Comparison of ENCODE assay signal across 9 cellular contexts in the genomic region with DNA sequence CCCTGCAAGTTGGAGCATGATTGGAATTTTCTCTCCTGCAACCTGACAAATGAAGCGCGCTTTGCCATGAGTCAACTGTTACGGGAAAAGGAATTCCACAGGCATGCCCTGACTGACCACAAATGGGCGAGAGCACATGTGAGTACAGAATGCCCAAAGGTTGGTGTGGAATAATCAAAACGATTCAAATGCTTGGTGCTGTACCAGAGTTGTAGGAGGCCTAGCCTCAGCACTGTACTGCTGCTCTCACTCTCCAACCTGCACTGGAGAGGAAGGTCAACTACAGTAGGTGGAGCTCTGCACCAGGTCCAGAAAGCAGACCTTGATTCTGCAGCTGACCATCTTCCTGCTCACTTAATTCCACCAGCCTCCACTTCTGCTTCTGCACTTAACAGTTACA.
A peak's percentile ranks its signal among the peaks of the same experiment; 100 is the strongest.
DNase-seq lines count a peak whose midpoint lies in the region; ATAC-seq and TF ChIP-seq lines count a peak whose summit lies in the region.
"Had no signal": no experiment of that assay in that cellular context is flagged by ENCODE, and none has a peak within 500 bp of the region (broad histone marks: within the 10 kb centered on the region; RNA-seq: fewer than 3 reads in every experiment).

No MANE protein-coding gene starts in this region.

- no peak overlapping the region for H3K4me3 Mint-ChIP-seq in stimulated activated effector memory CD8-positive, alpha-beta T cell treated with anti-CD3 and anti-CD28 coated beads, Interleukin-12 subunit alpha, Interleukin-12 subunit beta, amount 100 ng/mL, for 72 hours
- H3K4me3 Mint-ChIP-seq: activated naive CD8-positive, alpha-beta T cell treated with anti-CD3 and anti-CD28 coated beads, Interleukin-2, amount 50 U/mL, for 24 hours; nephron had no signal

- no peaks in the 10 kb centered on the region for H3K27me3 ChIP-seq in cardiac muscle cell

- H3K4me1 Mint-ChIP-seq in stimulated activated effector memory CD8-positive, alpha-beta T cell treated with anti-CD3 and anti-CD28 coated beads, Interleukin-12 subunit alpha, Interleukin-12 subunit beta, amount 100 ng/mL, for 72 hours = no peaks in the 10 kb centered on the region
- H3K4me1 Mint-ChIP-seq: activated naive CD8-positive, alpha-beta T cell treated with anti-CD3 and anti-CD28 coated beads, Interleukin-2, amount 50 U/mL, for 24 hours had no signal

- DNase-seq in HFF-Myc (ENCODE audit: extremely low read depth, low read depth) (peak; percentile 49), SW 1271 (lab: John Stamatoyannopoulos, UW) (peak; percentile 25 to 84), cardiac muscle cell (ENCODE audit: low read depth in 1 of 2, low spot score in 1 of 2) (peak; percentile 20 to 75), germinal center (ENCODE audit: low spot score) (no peak), lower leg skin (ENCODE audit: low spot score in 2 of 2) (no peak)
- no peak for DNase-seq in stimulated activated effector memory CD8-positive, alpha-beta T cell treated with anti-CD3 and anti-CD28 coated beads, Interleukin-12 subunit alpha, Interleukin-12 subunit beta, amount 100 ng/mL, for 72 hours (ENCODE audit: low spot score in 2 of 2)
- DNase-seq: activated naive CD8-positive, alpha-beta T cell treated with anti-CD3 and anti-CD28 coated beads, Interleukin-2, amount 50 U/mL, for 24 hours had no signal

- H3K27ac ChIP-seq in cardiac muscle cell = no peak overlapping the region

- no peaks in the 10 kb centered on the region for H3K4me1 ChIP-seq in cardiac muscle cell (ENCODE audit: low read depth)

- no peak for TF ChIP-seq POLR2A in lower leg skin (IDR thresholded peaks at IDR 0.05)

- no peak overlapping the region for H3K27ac Mint-ChIP-seq in stimulated activated effector memory CD8-positive, alpha-beta T cell treated with anti-CD3 and anti-CD28 coated beads, Interleukin-12 subunit alpha, Interleukin-12 subunit beta, amount 100 ng/mL, for 72 hours
- H3K27ac Mint-ChIP-seq: activated naive CD8-positive, alpha-beta T cell treated with anti-CD3 and anti-CD28 coated beads, Interleukin-2, amount 50 U/mL, for 24 hours; nephron had no signal

- intact Hi-C loops in lower leg skin (cut with DNase I; ENCODE audit: low total_unique reads) = loop anchor here (5.0 kb wide), 1 partner anchor 573 kb away; a partner anchor contains a TSS

- TF ChIP-seq CTCF in HFF-Myc (IDR thresholded peaks at IDR 0.05; ENCODE audit: low read depth, low read length, missing control alignments) = peak; percentile 35
- peak; percentile 34 for TF ChIP-seq CTCF in cardiac muscle cell (IDR thresholded peaks at IDR 0.05; ENCODE audit: low read depth, low read length)
- TF ChIP-seq CTCF in lower leg skin (IDR thresholded peaks at IDR 0.05) = no peak

- peak; percentile 24 for ATAC-seq in stimulated activated effector memory CD8-positive, alpha-beta T cell treated with anti-CD3 and anti-CD28 coated beads, Interleukin-12 subunit alpha, Interleukin-12 subunit beta, amount 100 ng/mL, for 72 hours
- ATAC-seq in GM21423 (IDR thresholded peaks at IDR 0.05; ENCODE audit: unreplicated experiment) = no peak
- ATAC-seq: activated naive CD8-positive, alpha-beta T cell treated with anti-CD3 and anti-CD28 coated beads, Interleukin-2, amount 50 U/mL, for 24 hours had no signal

- no peaks in the 10 kb centered on the region for H3K9me3 ChIP-seq in cardiac muscle cell (ENCODE audit: low read depth)

- 56 to 67% methylated on average over 5 of the region's 5 CpGs for WGBS in lower leg skin, 2 donors

- no peaks in the 10 kb centered on the region for H3K36me3 Mint-ChIP-seq in stimulated activated effector memory CD8-positive, alpha-beta T cell treated with anti-CD3 and anti-CD28 coated beads, Interleukin-12 subunit alpha, Interleukin-12 subunit beta, amount 100 ng/mL, for 72 hours

- peaks cover 4% of the 10 kb centered on the region for H3K9me3 Mint-ChIP-seq in stimulated activated effector memory CD8-positive, alpha-beta T cell treated with anti-CD3 and anti-CD28 coated beads, Interleukin-12 subunit alpha, Interleukin-12 subunit beta, amount 100 ng/mL, for 72 hours
- H3K9me3 Mint-ChIP-seq: activated naive CD8-positive, alpha-beta T cell treated with anti-CD3 and anti-CD28 coated beads, Interleukin-2, amount 50 U/mL, for 24 hours; nephron had no signal

- H3K4me3 ChIP-seq in HFF-Myc (replicated peaks; ENCODE audit: low read depth, low read length) (no peak overlapping the region), cardiac muscle cell (no peak overlapping the region), lower leg skin (ENCODE audit: low read depth, poor library complexity, severe bottlenecking) (no peak overlapping the region)

- no peaks in the 10 kb centered on the region for H3K36me3 ChIP-seq in cardiac muscle cell

Comparison
In these comparisons a context has a peak if more than half of its experiments do, and no peak if none do; other contexts are left out.
1. DNase-seq: peak in HFF-Myc (single experiment), SW 1271 (2 of 2) and cardiac muscle cell (2 of 2); none in stimulated activated effector memory CD8-positive, alpha-beta T cell treated with anti-CD3 and anti-CD28 coated beads, Interleukin-12 subunit alpha, Interleukin-12 subunit beta, amount 100 ng/mL, for 72 hours (0 of 2), germinal center (single experiment) and lower leg skin (0 of 2).
2. CTCF ChIP-seq: peak in HFF-Myc (single experiment) and cardiac muscle cell (single experiment); none in lower leg skin (0 of 3).